ENCODE assay signal across 8 cellular contexts in genomic region chr22:31080848-31081649, GRCh38. TPM values are rescaled to one million over a fixed set of nuclear protein-coding genes. Genes with fewer than 3 reads are reported as not detected.
DNase-seq lines count a peak whose midpoint lies in the region; ATAC-seq and TF ChIP-seq lines count a peak whose summit lies in the region.

TSS of gene SMTN (plus strand) at chr22:31081318. CDS start at chr22:31083259, 1,941 bp downstream.

- peak within 1 kb of the TSS; percentile 91 for H3K4me3 ChIP-seq in WI38 (ENCODE audit: low read depth, low read length)
- peak within 1 kb of the TSS; percentile 79 to 91 (median 82) for H3K4me3 ChIP-seq in mammary epithelial cell (replicated peaks in 1 of 3; ENCODE audit: insufficient read depth in 1 of 3, low read depth in 2 of 3, low read length in 3 of 3)
- H3K4me3 ChIP-seq in smooth muscle cell: peak within 1 kb of the TSS; percentile 73

- no peaks in the 10 kb centered on the region for H4K20me1 ChIP-seq in mammary epithelial cell (ENCODE audit: insufficient read depth, low read length)
- peaks cover 26% of the 10 kb centered on the region for H4K20me1 ChIP-seq in smooth muscle cell (ENCODE audit: low read depth)

- intact Hi-C loops in mammary epithelial cell (cut with micrococcal nuclease): loop anchor here (5.0 to 10.0 kb wide), 2 partner anchors 46 to 279 kb away; no protein-coding TSS in a partner anchor

- H3K36me3 ChIP-seq in mammary epithelial cell (ENCODE audit: insufficient read depth, low read length): peaks cover 2% of the 10 kb centered on the region
- no peaks in the 10 kb centered on the region for H3K36me3 ChIP-seq in smooth muscle cell (ENCODE audit: low read depth)

- TSS peak; percentile 88 for BruUV-seq in mammary epithelial cell (replicated peaks; lab: Mats Ljungman, UMichigan)

- H3K27me3 ChIP-seq in mammary epithelial cell (ENCODE audit: insufficient read depth, low read length) (no peaks in the 10 kb centered on the region), smooth muscle cell (ENCODE audit: low read depth) (no peaks in the 10 kb centered on the region)

- no peaks in the 10 kb centered on the region for H3K9me3 ChIP-seq in mammary epithelial cell (replicated peaks; ENCODE audit: insufficient read depth, low read length)
- H3K9me3 ChIP-seq in smooth muscle cell (replicated peaks; ENCODE audit: low read depth): no peaks in the 10 kb centered on the region

- DNase-seq in NCI-H2171 treated with DMSO at 0.1 percent for 48 hours (lab: John Stamatoyannopoulos, UW): peak; percentile 90
- DNase-seq in mammary epithelial cell: peak; percentile 90
- peak; percentile 97 for DNase-seq in iPS-NIHi7 (ENCODE audit: extremely low spot score)
- peak; percentile 77 for DNase-seq in smooth muscle cell (lab: John Stamatoyannopoulos, UW; ENCODE audit: unreplicated experiment)

- peak within 1 kb of the TSS; percentile 96 for H3K4me2 ChIP-seq in mammary epithelial cell (ENCODE audit: insufficient read depth, low read depth, low read length)
- H3K4me2 ChIP-seq in smooth muscle cell: peak within 1 kb of the TSS; percentile 91

- 3% methylated on average over 8 of the region's 63 CpGs for WGBS in mammary epithelial cell (ENCODE audit: low coverage, missing lambda C conversion rate)
- WGBS in smooth muscle cell (ENCODE audit: low lambda C conversion rate): 1% methylated on average over 51 of the region's 63 CpGs

- H3K27ac ChIP-seq in 22Rv1 (peak within 1 kb of the TSS; percentile 75), mammary epithelial cell (ENCODE audit: insufficient read depth, low read depth, low read length) (peak within 1 kb of the TSS; percentile 80), smooth muscle cell (ENCODE audit: low read depth) (peak within 1 kb of the TSS; percentile 90)

- peaks cover 36% of the 10 kb centered on the region for H3K4me1 ChIP-seq in mammary epithelial cell (ENCODE audit: insufficient read depth, low read length)
- peaks cover 28% of the 10 kb centered on the region for H3K4me1 ChIP-seq in smooth muscle cell (ENCODE audit: low read depth)

- CTCF ChIA-PET in mammary epithelial cell (lab: Charles Lee; ENCODE audit: low non-redundant PET): interaction anchor here (0.6 to 1.0 kb wide), 3 partner anchors 26 to 121 kb away, joined by 3 to 4 read pairs (median 4); partner anchors contain the start of gene SELENOM

- dilution Hi-C loops in mammary epithelial cell (cut with HindIII; ENCODE audit: low sequenced_read_pairs): loop anchor here (5.0 kb wide), 1 partner anchor 49 kb away; no protein-coding TSS in a partner anchor

- H3K9ac ChIP-seq in mammary epithelial cell (ENCODE audit: insufficient read depth, low read length) (peak within 1 kb of the TSS; percentile 95), smooth muscle cell (ENCODE audit: low read depth) (peak within 1 kb of the TSS; percentile 95)

- peak; percentile 53 for ATAC-seq in GM18517 (IDR thresholded peaks at IDR 0.05; ENCODE audit: unreplicated experiment)
- ATAC-seq in HG03060 (IDR thresholded peaks at IDR 0.05; ENCODE audit: low read depth, unreplicated experiment): peak; percentile 34

- H3K79me2 ChIP-seq in mammary epithelial cell (ENCODE audit: insufficient read depth, low read length): peaks cover 50% of the 10 kb centered on the region
- H3K79me2 ChIP-seq in smooth muscle cell (ENCODE audit: low read depth): peaks cover 31% of the 10 kb centered on the region

- H2AFZ ChIP-seq in mammary epithelial cell (ENCODE audit: low read depth, low read length) (peak within 1 kb of the TSS; percentile 84), smooth muscle cell (ENCODE audit: low read depth) (peak within 1 kb of the TSS; percentile 61)

- TF ChIP-seq CTCF in 22Rv1 (IDR thresholded peaks at IDR 0.05): no peak
- TF ChIP-seq CTCF in WI38 (IDR thresholded peaks at IDR 0.05; ENCODE audit: low read depth, low read length): no peak
- no peak for TF ChIP-seq CTCF in mammary epithelial cell (conservative IDR thresholded peaks at IDR 0.05 in 1 of 2, IDR thresholded peaks at IDR 0.05 in 1 of 2; ENCODE audit: extremely low read depth in 1 of 2, insufficient read depth in 1 of 2, low read depth in 1 of 2, low read length in 2 of 2)
- no peak for TF ChIP-seq CTCF in smooth muscle cell (IDR thresholded peaks at IDR 0.05; ENCODE audit: borderline replicate concordance, insufficient read depth, poor library complexity, severe bottlenecking)

- in situ Hi-C loops in mammary epithelial cell (cut with MboI; ENCODE audit: low sequenced_read_pairs in 2 of 2): loop anchor here in 1 of 2 donors (25.0 kb wide), 1 partner anchor 319 kb away; no protein-coding TSS in a partner anchor

- H3F3A ChIP-seq in smooth muscle cell (ENCODE audit: low read depth): peaks cover 17% of the 10 kb centered on the region

RNA-seq across cellular contexts. Expression of gene SMTN, which starts in this region (rescaled TPM):
- total RNA-seq in mammary epithelial cell: 100 to 1,000 TPM in 1 of 2 donors, 10 to 100 TPM in 1; 79.9 to 363 TPM
- 138 TPM for polyA plus RNA-seq in mammary epithelial cell
- polyA minus RNA-seq in mammary epithelial cell: 148 TPM
- 46.2 and 58.6 TPM in 2 replicates for total RNA-seq in smooth muscle cell
- 108 and 122 TPM in 2 replicates for polyA plus RNA-seq in smooth muscle cell

Comparison
In these comparisons a context has a peak if more than half of its experiments do, and no peak if none do; other contexts are left out.
1. Peak in every context shown above with its lines: DNase-seq, ATAC-seq, H3K4me3 ChIP-seq and H3K27ac ChIP-seq.